Comparison of ENCODE assay signal across 9 cellular contexts in genomic region chr1:37692834-37693175, GRCh38. TPM values are rescaled to one million over a fixed set of nuclear protein-coding genes. Genes with fewer than 3 reads are reported as not detected.
DNase-seq lines count a peak whose midpoint lies in the region; ATAC-seq, FAIRE-seq and TF ChIP-seq lines count a peak whose summit lies in the region.
"Had no signal": no experiment of that assay in that cellular context is flagged by ENCODE, and none has a peak within 500 bp of the region (broad histone marks: within the 10 kb centered on the region; RNA-seq: fewer than 3 reads in every experiment).

No MANE protein-coding gene starts in this region.

- peaks cover 47% of the 10 kb centered on the region for H3K4me1 ChIP-seq in left ventricle myocardium inferior
- peaks cover 13 to 22% of the 10 kb centered on the region in 2 donors for H3K4me1 ChIP-seq in ascending aorta
- peaks cover 0 to 16% of the 10 kb centered on the region in 2 donors for H3K4me1 ChIP-seq in lung (ENCODE audit: control insufficient read depth in 2 of 2, insufficient read depth in 2 of 2, low read length in 2 of 2)
- peaks cover 0 to 7% of the 10 kb centered on the region in 2 donors for H3K4me1 ChIP-seq in uterus

- 2 to 3% methylated on average over 16 of the region's 16 CpGs for WGBS in lung, 2 donors

- H3K9me3 ChIP-seq in left ventricle myocardium inferior (replicated peaks) (no peaks in the 10 kb centered on the region), ascending aorta (no peaks in the 10 kb centered on the region), lung (ENCODE audit: control insufficient read depth in 2 of 2, insufficient read depth in 1 of 2, low read length in 1 of 2) (no peaks in the 10 kb centered on the region), uterus (no peaks in the 10 kb centered on the region)

- H3K27me3 ChIP-seq in left ventricle myocardium inferior (ENCODE audit: low read depth), result no peaks in the 10 kb centered on the region
- H3K27me3 ChIP-seq in ascending aorta, result no peaks in the 10 kb centered on the region
- H3K27me3 ChIP-seq in lung (ENCODE audit: control insufficient read depth, insufficient read depth), result no peaks in the 10 kb centered on the region
- no peaks in the 10 kb centered on the region for H3K27me3 ChIP-seq in uterus

- no peak for ATAC-seq in left cardiac atrium
- ATAC-seq in lung (ENCODE audit: insufficient read depth, low FRiP score), result no peak

- no peak for TF ChIP-seq POLR2A in uterus (IDR thresholded peaks at IDR 0.05)

- TF ChIP-seq CTCF in left ventricle myocardium inferior (IDR thresholded peaks at IDR 0.05; ENCODE audit: borderline replicate concordance) (no peak), ascending aorta (IDR thresholded peaks at IDR 0.05) (no peak), lung (IDR thresholded peaks at IDR 0.05; ENCODE audit: control extremely low read depth, extremely low read depth) (no peak), uterus (IDR thresholded peaks at IDR 0.05) (no peak)

- no peak for DNase-seq in left ventricle myocardium inferior
- no peak for DNase-seq in left cardiac atrium
- DNase-seq in ascending aorta (ENCODE audit: low spot score in 2 of 2), result peak in 1 of 2 donors; percentile 68
- no peak for DNase-seq in lung (ENCODE audit: low spot score)
- peak; percentile 25 to 26 for DNase-seq in uterus
- no peak for DNase-seq in activated CD8-positive, alpha-beta memory T cell treated with anti-CD3 and anti-CD28 coated beads for 24 hours
- no peak for DNase-seq in ACHN
- DNase-seq in RCC 7860 (ENCODE audit: low spot score), result no peak

- FAIRE-seq in RCC 7860 (lab: Jason Lieb, UNC), result no peak
- FAIRE-seq: colon had no signal

- in situ Hi-C loops in ACHN (cut with HindIII; ENCODE audit: low pct_ligation_motif_present, low pct_unique_long_range_greater_than_20kb, low sequenced_read_pairs), result no loop called here

- H3K27ac ChIP-seq in left ventricle myocardium inferior (replicated peaks) (peak overlapping the region; percentile 27), ascending aorta (no peak overlapping the region), lung (ENCODE audit: low read depth in 1 of 2, low read length in 1 of 2) (no peak overlapping the region), uterus (no peak overlapping the region)

- H3K36me3 ChIP-seq in left ventricle myocardium inferior (peaks cover 5% of the 10 kb centered on the region), ascending aorta (no peaks in the 10 kb centered on the region), lung (ENCODE audit: control insufficient read depth in 2 of 2, insufficient read depth in 2 of 2, low read length in 2 of 2) (no peaks in the 10 kb centered on the region), uterus (no peaks in the 10 kb centered on the region)

- intact Hi-C loops in left ventricle myocardium inferior (cut with micrococcal nuclease), result no loop called here
- intact Hi-C loops in left cardiac atrium (cut with DNase I), result loop anchor here in 1 of 2 donors (5.0 kb wide), 1 partner anchor 114 kb away; the partner anchor contains the start of genes C1orf122 and YRDC
- intact Hi-C loops in ascending aorta (cut with DNase I), result loop anchor here (1.0 to 10.0 kb wide), 8 partner anchors 115 to 1608 kb away; partner anchors contain the start of genes ADPRS, DNALI1, FHL3 and MEAF6
- intact Hi-C loops in uterus (cut with DNase I; ENCODE audit: low total_unique reads), result no loop called here

- H3K4me3 ChIP-seq in left ventricle myocardium inferior, result peak overlapping the region; percentile 81
- peak overlapping the region; percentile 72 to 80 for H3K4me3 ChIP-seq in ascending aorta
- peak overlapping the region; percentile 89 for H3K4me3 ChIP-seq in lung
- H3K4me3 ChIP-seq in uterus, result peak overlapping the region; percentile 60 to 95

RNA-seq across cellular contexts. Expression of gene CDCA8, which starts 0.5 kb away (rescaled TPM):
- 0.33 TPM for total RNA-seq in left ventricle myocardium inferior
- under 1 TPM; 0.24 to 0.88 TPM for total RNA-seq in left cardiac atrium
- 0.75 TPM for total RNA-seq in ascending aorta
- 1 to 10 TPM in 1 of 2 donors, under 1 TPM in 1; 0.80 to 1.4 TPM for total RNA-seq in lung
- 1 to 10 TPM; 1.8 to 2.2 TPM for polyA plus RNA-seq in lung
- total RNA-seq in uterus, result 1 to 10 TPM in 1 of 4 donors, under 1 TPM in 1, not detected in 2; 0.18 to 5.9 TPM

RNA-seq across cellular contexts. Expression of gene RSPO1, which starts 58.1 kb away (rescaled TPM):
- total RNA-seq in left ventricle myocardium inferior, result not detected
- 1 to 10 TPM in 1 of 2 donors, under 1 TPM in 1; 0.68 to 1.4 TPM for total RNA-seq in left cardiac atrium
- not detected for total RNA-seq in ascending aorta
- total RNA-seq in lung, result 1 to 10 TPM in 1 of 2 donors, under 1 TPM in 1; 0.43 to 1.7 TPM
- 1 to 10 TPM in 1 of 2 donors, under 1 TPM in 1; 0.93 to 1.4 TPM for polyA plus RNA-seq in lung
- total RNA-seq in uterus, result 10 to 100 TPM in 3 of 4 donors, 1 to 10 TPM in 1; 4.6 to 74.6 (median 29.9) TPM

Comparison
In these comparisons a context has a peak if more than half of its experiments do, and no peak if none do; other contexts are left out.
1. DNase-seq: peak in uterus (2 of 2); none in left ventricle myocardium inferior (single experiment), left cardiac atrium (single experiment), lung (single experiment), activated CD8-positive, alpha-beta memory T cell treated with anti-CD3 and anti-CD28 coated beads for 24 hours (single experiment), ACHN (single experiment) and RCC 7860 (single experiment).
2. Peak in every context shown above with its lines, with median percentiles within 50 percentile points of each other: H3K4me3 ChIP-seq.